Comparison of ENCODE assay signal across 23 cellular contexts in genomic region chr6:7747016-7747415, GRCh38. TPM values are rescaled to one million over a fixed set of nuclear protein-coding genes. Genes with fewer than 3 reads are reported as not detected.
A peak's percentile ranks its signal among the peaks of the same experiment; 100 is the strongest.
DNase-seq lines count a peak whose midpoint lies in the region; ATAC-seq, FAIRE-seq and TF ChIP-seq lines count a peak whose summit lies in the region.
"Had no signal": no experiment of that assay in that cellular context is flagged by ENCODE, and none has a peak within 500 bp of the region (broad histone marks: within the 10 kb centered on the region; RNA-seq: fewer than 3 reads in every experiment).

No MANE protein-coding gene starts in this region.

- TF ChIP-seq RAD21 in HepG2 (CRISPR knock-in tag; IDR thresholded peaks at IDR 0.05), result no peak

- in situ Hi-C loops in HepG2 (cut with HindIII; ENCODE audit: extremely low pct_ligation_motif_present, low pct_unique_long_range_greater_than_20kb), result no loop called here

- no peak overlapping the region for H3K4me3 ChIP-seq in HepG2 (replicated peaks in 1 of 3; ENCODE audit: insufficient read depth in 1 of 3, low read depth in 2 of 3, low read length in 3 of 3)
- no peak overlapping the region for H3K4me3 ChIP-seq in right lobe of liver
- H3K4me3 ChIP-seq in endodermal cell (ENCODE audit: low read length), result no peak overlapping the region
- H3K4me3 ChIP-seq in retinal pigment epithelial cell (ENCODE audit: low read length), result no peak overlapping the region
- H3K4me3 ChIP-seq: A549, HAP-1 had no signal

- TF ChIP-seq CTCF in HepG2 (CRISPR knock-in tag; IDR thresholded peaks at IDR 0.05), result no peak
- no peak for TF ChIP-seq CTCF in right lobe of liver (IDR thresholded peaks at IDR 0.05)
- TF ChIP-seq CTCF in endodermal cell (conservative IDR thresholded peaks at IDR 0.05), result peak; percentile 42
- peak; percentile 7 for TF ChIP-seq CTCF in retinal pigment epithelial cell (conservative IDR thresholded peaks at IDR 0.05; ENCODE audit: low read depth, low read length)

- H3K4me2 ChIP-seq in HepG2 (ENCODE audit: low read depth, low read length), result no peak overlapping the region
- H3K4me2 ChIP-seq: A549 had no signal

- no peaks in the 10 kb centered on the region for H4K20me1 ChIP-seq in HepG2 (ENCODE audit: insufficient read depth, low read length)

- TF ChIP-seq POLR2A in HepG2 (IDR thresholded peaks at IDR 0.05; ENCODE audit: insufficient read depth in 1 of 2, low read depth in 2 of 2, low read length in 2 of 2) (no peak), right lobe of liver (IDR thresholded peaks at IDR 0.05) (no peak)

- H3K9ac ChIP-seq in HepG2 (ENCODE audit: insufficient read depth, low read depth, low read length) (no peak overlapping the region), endodermal cell (ENCODE audit: extremely low read depth, low read length, poor library complexity, severe bottlenecking) (no peak overlapping the region)

- POLR2A ChIA-PET in HepG2 (lab: Yijun Ruan, JAX), result no interaction called here

- FAIRE-seq in HepG2 (lab: Jason Lieb, UNC), result no peak
- FAIRE-seq: A549, GM12892, GM18507 had no signal

- H3K9me3 ChIP-seq in HepG2 (ENCODE audit: low read length), result no peaks in the 10 kb centered on the region
- no peaks in the 10 kb centered on the region for H3K9me3 ChIP-seq in right lobe of liver
- no peaks in the 10 kb centered on the region for H3K9me3 ChIP-seq in endodermal cell (ENCODE audit: control insufficient read depth, low read length)
- H3K9me3 ChIP-seq: A549, Caco-2, HAP-1 had no signal

- H3K4me1 Mint-ChIP-seq in endodermal cell, result peaks cover 7% of the 10 kb centered on the region

- CTCF ChIA-PET in HepG2 (lab: Yijun Ruan, JAX; ENCODE audit: low intra/inter-chr PET ratio, low total read pairs), result no interaction called here

- no peaks in the 10 kb centered on the region for H3K79me2 ChIP-seq in HepG2 (ENCODE audit: insufficient read depth, low read length)

- no peaks in the 10 kb centered on the region for H3K36me3 Mint-ChIP-seq in endodermal cell (ENCODE audit: low read depth)
- H3K36me3 Mint-ChIP-seq: IgD-negative memory B cell had no signal

- 56% methylated on average over 10 of the region's 10 CpGs for WGBS in HepG2 (ENCODE audit: low lambda C conversion rate)
- 75% methylated on average over 10 of the region's 10 CpGs for WGBS in right lobe of liver (ENCODE audit: insufficient coverage, low coverage, low lambda C conversion rate, missing lambda C conversion rate)
- WGBS in endodermal cell (ENCODE audit: insufficient coverage in 1 of 2, insufficient read length in 1 of 2), 2 experiments, result 89 to 94% methylated on average over 3 to 10 of the region's 10 CpGs

- DNase-seq in HepG2 (ENCODE audit: low spot score), result no peak
- DNase-seq in right lobe of liver, result no peak
- peak; percentile 40 for DNase-seq in NCI-H82 treated with DMSO at 0.1 percent for 48 hours (lab: John Stamatoyannopoulos, UW; ENCODE audit: unreplicated experiment)
- no peak for DNase-seq in endodermal cell
- DNase-seq in retinal pigment epithelial cell (ENCODE audit: low read depth), result no peak
- no peak for DNase-seq in NCI-H1436 treated with DMSO at 0.1 percent for 48 hours (lab: John Stamatoyannopoulos, UW)
- DNase-seq in activated naive CD4-positive, alpha-beta T cell treated with anti-CD3 and anti-CD28 coated beads, Interleukin-2, amount 50 U/mL, for 16 hours, result no peak
- DNase-seq in NAMALWA (ENCODE audit: low spot score), result no peak
- DNase-seq: AML-193; Caco-2; CD4-positive, alpha-beta T cell; DMS153; DMS79; GDM1; GOT3 had no signal

- no TSS peak for BruUV-seq in HepG2 (replicated peaks; lab: Mats Ljungman, UMichigan)

- no peaks in the 10 kb centered on the region for H3K9me3 Mint-ChIP-seq in endodermal cell
- H3K9me3 Mint-ChIP-seq: CD4-positive, alpha-beta T cell had no signal

- TF ChIP-seq EP300 in HepG2 (IDR thresholded peaks at IDR 0.05; ENCODE audit: low read depth in 2 of 2, low read length in 2 of 2), result no peak
- no peak for TF ChIP-seq EP300 in HepG2 (CRISPR knock-in tag; IDR thresholded peaks at IDR 0.05; ENCODE audit: borderline replicate concordance)

- no peak overlapping the region for H3K4me3 Mint-ChIP-seq in endodermal cell
- H3K4me3 Mint-ChIP-seq: CD4-positive, alpha-beta T cell; IgD-negative memory B cell had no signal

- intact Hi-C loops in HepG2 (cut with micrococcal nuclease; ENCODE audit: unreplicated experiment), result no loop called here
- intact Hi-C loops in right lobe of liver (cut with DNase I), result no loop called here

- H3K27ac Mint-ChIP-seq in endodermal cell, result no peak overlapping the region
- H3K27ac Mint-ChIP-seq: CD4-positive, alpha-beta T cell; IgD-negative memory B cell had no signal

- ATAC-seq in HepG2 (no peak), right lobe of liver (no peak)

- H3K36me3 ChIP-seq in HepG2 (replicated peaks in 1 of 2; ENCODE audit: control insufficient read depth in 1 of 2, insufficient read depth in 2 of 2, low read length in 2 of 2) (no peaks in the 10 kb centered on the region), right lobe of liver (no peaks in the 10 kb centered on the region), endodermal cell (ENCODE audit: control insufficient read depth, insufficient read depth, low read length) (no peaks in the 10 kb centered on the region)
- H3K36me3 ChIP-seq: HAP-1 had no signal

- H3K4me1 ChIP-seq in HepG2 (ENCODE audit: insufficient read depth, low read length) (no peaks in the 10 kb centered on the region), right lobe of liver (no peaks in the 10 kb centered on the region), endodermal cell (ENCODE audit: control insufficient read depth, insufficient read depth, low read length) (no peaks in the 10 kb centered on the region)
- H3K4me1 ChIP-seq: A549, Caco-2, HAP-1 had no signal

- H3K27me3 Mint-ChIP-seq in endodermal cell (ENCODE audit: insufficient read depth), result peaks cover 17% of the 10 kb centered on the region

- H3K27me3 ChIP-seq in HepG2 (ENCODE audit: control insufficient read depth in 1 of 2, insufficient read depth in 2 of 2, low read length in 2 of 2) (peaks cover 7 to 34% of the 10 kb centered on the region in 2 experiments; a peak in 3 of 5 replicates), right lobe of liver (no peaks in the 10 kb centered on the region), endodermal cell (ENCODE audit: control insufficient read depth, insufficient read depth, low read length, poor library complexity, severe bottlenecking) (peaks cover 36% of the 10 kb centered on the region)

- H3K27ac ChIP-seq in HepG2 (ENCODE audit: extremely low read length, insufficient read depth, low read length) (no peak overlapping the region), right lobe of liver (no peak overlapping the region), endodermal cell (ENCODE audit: low read depth, low read length) (no peak overlapping the region)
- H3K27ac ChIP-seq: 22Rv1, A549, C4-2B, HL-60 had no signal

- no peak overlapping the region for H2AFZ ChIP-seq in HepG2 (ENCODE audit: low read length)

TF ChIP-seq in HepG2, 621 proteins besides CTCF, POLR2A, EP300 and RAD21:
- TF ChIP-seq ZNF20 (CRISPR knock-in tag; IDR thresholded peaks at IDR 0.05), result no peak
- TF ChIP-seq SRF (IDR thresholded peaks at IDR 0.05; ENCODE audit: low read depth, low read length), result 0 out of 2 replicates have a peak, but pooled peaks have one; percentile 24

RNA-seq across cellular contexts. Expression of gene BMP6, which starts 21.1 kb away (rescaled TPM):
- 0.09 TPM in 1 of 2 replicates, not detected in the other for total RNA-seq in HepG2 (2016; rRNA removed; fragmentation: Illumina TruSeq; extraction: Trizol)
- not detected in 2 replicates for total RNA-seq in HepG2 (2016; cell fraction: cytosol; rRNA removed; fragmentation: Illumina TruSeq; extraction: Trizol; ENCODE audit: low read depth)
- total RNA-seq in HepG2 (2016; cell fraction: insoluble cytoplasmic fraction; rRNA removed; fragmentation: Illumina TruSeq; extraction: Trizol), result not detected in 2 replicates
- total RNA-seq in HepG2 (2016; cell fraction: membrane; rRNA removed; fragmentation: Illumina TruSeq; extraction: Trizol), result not detected in 2 replicates
- total RNA-seq in HepG2 (2016; cell fraction: nucleus; rRNA removed; fragmentation: Illumina TruSeq; extraction: Trizol), result not detected in 2 replicates
- 0.14 and 0.18 TPM in 2 replicates for polyA plus RNA-seq in HepG2 (2011; rRNA removed)
- 0.11 and 0.17 TPM in 2 replicates for polyA plus RNA-seq in HepG2 (2011; cell fraction: cytosol; rRNA removed)
- polyA plus RNA-seq in HepG2 (2011; cell fraction: nucleus; rRNA removed), result 0.10 and 0.13 TPM in 2 replicates
- 0.07 and 0.41 TPM in 2 replicates for polyA plus RNA-seq in HepG2 (2012)
- not detected in 2 replicates for polyA plus RNA-seq in HepG2 (2016; cell fraction: cytosol; fragmentation: Illumina TruSeq; extraction: Trizol; ENCODE audit: low read depth)
- polyA plus RNA-seq in HepG2 (2016; cell fraction: insoluble cytoplasmic fraction; fragmentation: Illumina TruSeq; extraction: Trizol; ENCODE audit: low read depth), result not detected in 2 replicates
- polyA plus RNA-seq in HepG2 (2016; cell fraction: membrane; fragmentation: Illumina TruSeq; extraction: Trizol; ENCODE audit: low read depth), result not detected in 2 replicates
- polyA plus RNA-seq in HepG2 (2016; cell fraction: nucleus; fragmentation: Illumina TruSeq; extraction: Trizol; ENCODE audit: insufficient read depth, low read depth), result not detected in 2 replicates
- 0.54 and 62.0 TPM in 2 replicates for polyA minus RNA-seq in HepG2 (2011; rRNA and poly(A)+ RNA removed; ENCODE audit: low replicate concordance)
- polyA minus RNA-seq in HepG2 (2011; cell fraction: cytosol; rRNA and poly(A)+ RNA removed), result 0.30 and 0.35 TPM in 2 replicates
- polyA minus RNA-seq in HepG2 (2011; cell fraction: nucleus; rRNA and poly(A)+ RNA removed), result 0.25 and 0.39 TPM in 2 replicates
- 1 to 10 TPM; 1.8 to 4.4 (median 2.6) TPM for total RNA-seq in right lobe of liver
- under 1 TPM; 0.62 to 0.71 TPM for total RNA-seq in endodermal cell
- polyA plus RNA-seq in endodermal cell (2013, experiment 1 of 2), result 5.8 TPM
- 6.0 TPM for polyA plus RNA-seq in endodermal cell (2013, experiment 2 of 2)
- total RNA-seq: CD4-positive, alpha-beta T cell had no signal

Comparison
In these comparisons a context has a peak if more than half of its experiments do, and no peak if none do; other contexts are left out.
1. CTCF ChIP-seq: peak in endodermal cell (single experiment) and retinal pigment epithelial cell (single experiment); none in HepG2 (single experiment) and right lobe of liver (0 of 4).